18 cellular contexts compared by ENCODE assay signal in genomic region chr21:24208562-24209260, GRCh38.
DNase-seq lines count a peak whose midpoint lies in the region; ATAC-seq, FAIRE-seq and TF ChIP-seq lines count a peak whose summit lies in the region.
"Had no signal": no experiment of that assay in that cellular context is flagged by ENCODE, and none has a peak within 500 bp of the region (broad histone marks: within the 10 kb centered on the region; RNA-seq: fewer than 3 reads in every experiment).

No MANE protein-coding gene starts in this region.

- TF ChIP-seq POLR2A in testis (IDR thresholded peaks at IDR 0.05), result no peak

- H3K4me1 ChIP-seq in kidney (ENCODE audit: control insufficient read depth in 1 of 2, insufficient read depth in 1 of 2, low read depth in 1 of 2, low read length in 2 of 2), result no peaks in the 10 kb centered on the region
- no peaks in the 10 kb centered on the region for H3K4me1 ChIP-seq in testis
- H3K4me1 ChIP-seq: BLaER1 treated with 17β-estradiol and CSF1 and Interleukin-3, amounts not matched to agents 10 nM and 100 nM had no signal

- no peak for TF ChIP-seq CTCF in kidney (IDR thresholded peaks at IDR 0.05; ENCODE audit: borderline replicate concordance, extremely low read depth, insufficient read depth)
- TF ChIP-seq CTCF in testis (IDR thresholded peaks at IDR 0.05), result no peak

- H3K36me3 ChIP-seq in kidney (ENCODE audit: control insufficient read depth in 1 of 2, insufficient read depth in 2 of 2, low read length in 2 of 2) (no peaks in the 10 kb centered on the region), testis (ENCODE audit: low read depth, missing control alignments) (no peaks in the 10 kb centered on the region)
- H3K36me3 ChIP-seq: BLaER1 treated with 17β-estradiol and CSF1 and Interleukin-3, amounts not matched to agents 10 nM and 100 nM had no signal

- no peak overlapping the region for H3K9ac ChIP-seq in kidney (ENCODE audit: low read length in 2 of 2)
- H3K9ac ChIP-seq: BLaER1 treated with 17β-estradiol and CSF1 and Interleukin-3, amounts not matched to agents 10 nM and 100 nM; GM23248 had no signal

- no peaks in the 10 kb centered on the region for H3K27me3 ChIP-seq in testis
- H3K27me3 ChIP-seq: BLaER1 treated with 17β-estradiol and CSF1 and Interleukin-3, amounts not matched to agents 10 nM and 100 nM had no signal

- intact Hi-C loops in kidney (cut with DNase I) (no loop called here), testis (cut with DNase I; ENCODE audit: low total_unique reads) (no loop called here)

- H3K27ac ChIP-seq in kidney (ENCODE audit: low read depth in 2 of 2, low read length in 2 of 2), result no peak overlapping the region
- no peak overlapping the region for H3K27ac ChIP-seq in testis
- H3K27ac ChIP-seq: BLaER1 treated with 17β-estradiol and CSF1 and Interleukin-3, amounts not matched to agents 10 nM and 100 nM; GM23248 had no signal

- no peak overlapping the region for H3K4me3 ChIP-seq in kidney (ENCODE audit: low read length in 2 of 2)
- H3K4me3 ChIP-seq in testis, result peak overlapping the region; percentile 46 to 49
- H3K4me3 ChIP-seq: BLaER1 treated with 17β-estradiol and CSF1 and Interleukin-3, amounts not matched to agents 10 nM and 100 nM; GM23248 had no signal

- 65 to 83% methylated on average over 12 to 54 of the region's 54 CpGs for WGBS in testis, 2 donors

- no peaks in the 10 kb centered on the region for H3K9me3 ChIP-seq in kidney (ENCODE audit: control insufficient read depth in 1 of 2, low read length in 2 of 2)
- no peaks in the 10 kb centered on the region for H3K9me3 ChIP-seq in testis

- no peak for FAIRE-seq in kidney (lab: Jason Lieb, UNC)
- FAIRE-seq: GM19239, HepG2, HTR-8/SVneo had no signal

- ATAC-seq in HG03432 (IDR thresholded peaks at IDR 0.05; ENCODE audit: unreplicated experiment) (no peak), GM21381 (IDR thresholded peaks at IDR 0.05; ENCODE audit: unreplicated experiment) (no peak)
- ATAC-seq: HepG2 had no signal

- peak; percentile 50 for DNase-seq in H4 (ENCODE audit: low spot score)
- peak; percentile 4 for DNase-seq in cortex of kidney (lab: John Stamatoyannopoulos, UW)
- peak; percentile 62 for DNase-seq in kidney
- no peak for DNase-seq in testis
- DNase-seq in HK-2 (ENCODE audit: unreplicated experiment), result no peak
- DNase-seq in NCI-H2029 treated with DMSO at 0.1 percent for 48 hours (lab: John Stamatoyannopoulos, UW), result no peak
- DNase-seq: ACHN; CD4-positive, CD25-positive, alpha-beta regulatory T cell; DMS53; GF-D8; GM23248; H9 had no signal

Comparison
In these comparisons a context has a peak if more than half of its experiments do, and no peak if none do; other contexts are left out.
1. DNase-seq: peak in H4 (single experiment), cortex of kidney (single experiment) and kidney (single experiment); none in testis (single experiment), HK-2 (single experiment) and NCI-H2029 treated with DMSO at 0.1 percent for 48 hours (single experiment).
2. H3K4me3 ChIP-seq: peak in testis (2 of 2); none in kidney (0 of 2).